1 cellular context compared by ENCODE assay signal in genomic region chr2:68653034-68653433, GRCh38.
TF ChIP-seq lines count a peak whose summit lies in the region.

No MANE protein-coding gene starts in this region.

TF ChIP-seq in SK-N-SH treated with all-trans-retinoic acid at 6 μM for 48 hours, 23 proteins besides CTCF, POLR2A, EP300 and RAD21 (continued from another document):
- TF ChIP-seq PPARA (CRISPR knock-in tag; IDR thresholded peaks at IDR 0.05; ENCODE audit: borderline replicate concordance): no peak
- no peak for TF ChIP-seq BACH2 (CRISPR knock-in tag; IDR thresholded peaks at IDR 0.05; ENCODE audit: borderline replicate concordance)
- no peak for TF ChIP-seq SNAI2 (CRISPR knock-in tag; IDR thresholded peaks at IDR 0.05)
- TF ChIP-seq ARNTL (CRISPR knock-in tag; IDR thresholded peaks at IDR 0.05; ENCODE audit: borderline replicate concordance, low read depth): no peak
- TF ChIP-seq OSR1 (CRISPR knock-in tag; IDR thresholded peaks at IDR 0.05): no peak
- TF ChIP-seq, protein P1, sequence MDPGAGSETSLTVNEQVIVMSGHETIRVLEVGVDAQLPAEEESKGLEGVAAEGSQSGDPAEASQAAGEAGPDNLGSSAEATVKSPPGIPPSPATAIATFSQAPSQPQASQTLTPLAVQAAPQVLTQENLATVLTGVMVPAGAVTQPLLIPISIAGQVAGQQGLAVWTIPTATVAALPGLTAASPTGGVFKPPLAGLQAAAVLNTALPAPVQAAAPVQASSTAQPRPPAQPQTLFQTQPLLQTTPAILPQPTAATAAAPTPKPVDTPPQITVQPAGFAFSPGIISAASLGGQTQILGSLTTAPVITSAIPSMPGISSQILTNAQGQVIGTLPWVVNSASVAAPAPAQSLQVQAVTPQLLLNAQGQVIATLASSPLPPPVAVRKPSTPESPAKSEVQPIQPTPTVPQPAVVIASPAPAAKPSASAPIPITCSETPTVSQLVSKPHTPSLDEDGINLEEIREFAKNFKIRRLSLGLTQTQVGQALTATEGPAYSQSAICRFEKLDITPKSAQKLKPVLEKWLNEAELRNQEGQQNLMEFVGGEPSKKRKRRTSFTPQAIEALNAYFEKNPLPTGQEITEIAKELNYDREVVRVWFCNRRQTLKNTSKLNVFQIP (CRISPR knock-in tag; IDR thresholded peaks at IDR 0.05; ENCODE audit: borderline replicate concordance, low read depth): no peak
- no peak for TF ChIP-seq ZC3H10 (CRISPR knock-in tag; IDR thresholded peaks at IDR 0.05)
